22 cellular contexts compared by ENCODE assay signal in the genomic region with DNA sequence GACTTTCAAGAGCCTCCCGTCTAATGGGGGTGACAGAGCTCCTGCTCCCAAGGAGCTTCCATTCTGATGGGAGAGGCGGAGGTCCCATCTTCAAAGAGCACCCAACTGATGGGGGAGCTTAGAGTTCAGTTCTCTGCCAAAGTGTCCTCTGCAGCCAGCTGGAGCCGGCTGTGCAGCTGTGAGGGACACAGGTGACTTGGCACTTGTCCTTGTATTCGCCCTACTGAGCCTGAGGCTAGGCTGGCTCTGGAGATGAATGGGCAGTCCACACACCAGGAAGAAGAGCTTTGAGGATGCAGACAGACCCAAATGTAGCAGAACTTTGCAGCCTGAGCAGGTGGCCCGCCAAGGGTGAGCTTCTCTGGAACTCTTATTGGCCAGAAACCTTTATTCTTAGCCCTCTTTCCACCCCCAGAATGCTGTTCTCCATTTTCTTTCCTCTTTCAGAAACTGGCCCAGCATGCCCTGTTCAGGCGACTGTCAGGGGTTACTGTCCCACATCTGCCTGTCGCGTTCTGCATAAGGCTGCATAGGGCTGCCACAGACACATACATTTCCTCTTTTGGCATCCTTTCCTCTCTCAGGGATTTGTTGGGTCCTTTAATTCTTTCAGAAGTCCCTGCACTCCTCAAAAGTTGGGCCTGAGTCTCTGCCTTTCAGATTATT.
DNase-seq lines count a peak whose midpoint lies in the region; ATAC-seq lines count a peak whose summit lies in the region.
"Had no signal": no experiment of that assay in that cellular context is flagged by ENCODE, and none has a peak within 500 bp of the region (broad histone marks: within the 10 kb centered on the region; RNA-seq: fewer than 3 reads in every experiment).

No MANE protein-coding gene starts in this region.

- H3K27me3 Mint-ChIP-seq in activated T-cell treated with anti-CD3 and anti-CD28 coated beads, Interleukin-2, amount 50 U/mL, for 4 hours (ENCODE audit: low read depth): peaks cover 5% of the 10 kb centered on the region

- no peaks in the 10 kb centered on the region for H3K9me3 ChIP-seq in BLaER1 treated with 17β-estradiol and CSF1 and Interleukin-3, amounts not matched to agents 10 nM and 100 nM (replicated peaks in 1 of 11)
- H3K9me3 ChIP-seq in Karpas-422 (ENCODE audit: low read length): no peaks in the 10 kb centered on the region
- H3K9me3 ChIP-seq: Peyer's patch, SK-N-SH, testis had no signal

- H3K9me3 Mint-ChIP-seq in activated T-cell treated with anti-CD3 and anti-CD28 coated beads, Interleukin-2, amount 50 U/mL, for 4 hours: no peaks in the 10 kb centered on the region
- H3K9me3 Mint-ChIP-seq: endodermal cell; mesothelial cell of epicardium; natural killer cell treated with Interleukin-12 subunit alpha and Interleukin-12 subunit beta and Interleukin-15 and Interleukin-18, amount 100 ng/mL, for 72 hours; stimulated activated effector memory CD8-positive, alpha-beta T cell treated with anti-CD3 and anti-CD28 coated beads, Interleukin-12 subunit alpha, Interleukin-12 subunit beta, amount 100 ng/mL, for 72 hours; T-helper 2 cell treated with Interferon-gamma antibody and Interleukin-4, amounts not matched to agents 5 μg/mL and 100 μg/mL, for 36 hours had no signal

- no peaks in the 10 kb centered on the region for H3K36me3 ChIP-seq in BLaER1 treated with 17β-estradiol and CSF1 and Interleukin-3, amounts not matched to agents 10 nM and 100 nM
- no peaks in the 10 kb centered on the region for H3K36me3 ChIP-seq in Karpas-422 (ENCODE audit: insufficient read depth, low read length)
- H3K36me3 ChIP-seq: Peyer's patch had no signal

- DNase-seq in Karpas-422 (no peak), NCI-H510A (lab: John Stamatoyannopoulos, UW) (peak; percentile 27), mucosa of gallbladder (ENCODE audit: low spot score) (peak; percentile 57), Ammon's horn (ENCODE audit: low spot score) (no peak), NCI-H2227 treated with DMSO at 0.1 percent for 48 hours (lab: John Stamatoyannopoulos, UW) (no peak)
- DNase-seq in activated T-cell treated with anti-CD3 and anti-CD28 coated beads, Interleukin-2, amount 50 U/mL, for 4 hours: no peak
- no peak for DNase-seq in activated CD8-positive, alpha-beta memory T cell treated with anti-CD3 and anti-CD28 coated beads, Interleukin-2, amount 50 U/mL, for 48 hours
- DNase-seq: activated CD4-positive, alpha-beta T cell treated with anti-CD3 and anti-CD28 coated beads, Interleukin-2, amount 50 U/mL, for 4 hours; activated gamma-delta T cell treated with Interleukin-2 at 50 U/mL for 16 hours; CD8-positive, alpha-beta memory T cell; kidney glomerular epithelial cell; NCI-H2081 treated with DMSO at 0.1 percent for 48 hours; Peyer's patch; testis had no signal

- H2AFZ ChIP-seq in Karpas-422 (ENCODE audit: low read length): no peak overlapping the region

- no peak for ATAC-seq in activated T-cell treated with anti-CD3 and anti-CD28 coated beads, Interleukin-2, amount 50 U/mL, for 4 hours
- ATAC-seq: natural killer cell treated with Interleukin-12 subunit alpha and Interleukin-12 subunit beta and Interleukin-15 and Interleukin-18, amount 100 ng/mL, for 72 hours; stimulated activated effector memory CD8-positive, alpha-beta T cell treated with anti-CD3 and anti-CD28 coated beads, Interleukin-12 subunit alpha, Interleukin-12 subunit beta, amount 100 ng/mL, for 72 hours had no signal

- H3K4me2 ChIP-seq in BLaER1 treated with 17β-estradiol and CSF1 and Interleukin-3, amounts not matched to agents 10 nM and 100 nM: peak overlapping the region; percentile 35 to 96 (median 72)
- peak overlapping the region; percentile 17 for H3K4me2 ChIP-seq in Karpas-422 (ENCODE audit: low read depth, low read length, poor library complexity, severe bottlenecking)
- H3K4me2 ChIP-seq: SK-N-SH had no signal

- H3K4me3 ChIP-seq in BLaER1 treated with 17β-estradiol and CSF1 and Interleukin-3, amounts not matched to agents 10 nM and 100 nM: peak overlapping the region in 2 of 10 experiments; percentile 16 to 32; a peak in 3 of 20 replicates
- H3K4me3 ChIP-seq in Karpas-422 (ENCODE audit: low read length): peak overlapping the region; percentile 13; the same call in 1 of the 2 replicates
- H3K4me3 ChIP-seq: coronary artery, Peyer's patch, testis had no signal

- H3K27me3 ChIP-seq in BLaER1 treated with 17β-estradiol and CSF1 and Interleukin-3, amounts not matched to agents 10 nM and 100 nM: no peaks in the 10 kb centered on the region
- H3K27me3 ChIP-seq in Karpas-422 (ENCODE audit: low read length): no peaks in the 10 kb centered on the region
- H3K27me3 ChIP-seq: Peyer's patch, testis had no signal

- H3K9ac ChIP-seq in BLaER1 treated with 17β-estradiol and CSF1 and Interleukin-3, amounts not matched to agents 10 nM and 100 nM: peak overlapping the region in 2 of 11 experiments; percentile 24 to 38; a peak in 2 of 22 replicates
- H3K9ac ChIP-seq in Karpas-422 (ENCODE audit: low read length): peak overlapping the region; percentile 14; the same call in 1 of the 2 replicates
- H3K9ac ChIP-seq: SK-N-SH had no signal

- H3K36me3 Mint-ChIP-seq in activated T-cell treated with anti-CD3 and anti-CD28 coated beads, Interleukin-2, amount 50 U/mL, for 4 hours (ENCODE audit: insufficient read depth): no peaks in the 10 kb centered on the region
- H3K36me3 Mint-ChIP-seq: CD8-positive, alpha-beta memory T cell; mesothelial cell of epicardium; natural killer cell treated with Interleukin-12 subunit alpha and Interleukin-12 subunit beta and Interleukin-15 and Interleukin-18, amount 100 ng/mL, for 72 hours; stimulated activated effector memory CD8-positive, alpha-beta T cell treated with anti-CD3 and anti-CD28 coated beads, Interleukin-12 subunit alpha, Interleukin-12 subunit beta, amount 100 ng/mL, for 72 hours had no signal

- H3K4me1 ChIP-seq in BLaER1 treated with 17β-estradiol and CSF1 and Interleukin-3, amounts not matched to agents 10 nM and 100 nM: peaks cover 14 to 79% (median 72%) of the 10 kb centered on the region in 10 experiments
- peaks cover 42% of the 10 kb centered on the region for H3K4me1 ChIP-seq in Karpas-422 (ENCODE audit: low read length)
- H3K4me1 ChIP-seq: Peyer's patch, testis had no signal

- no peaks in the 10 kb centered on the region for H4K20me1 ChIP-seq in BLaER1 treated with 17β-estradiol and CSF1 and Interleukin-3, amounts not matched to agents 10 nM and 100 nM
- H4K20me1 ChIP-seq in Karpas-422 (ENCODE audit: insufficient read depth, low read depth, low read length): no peaks in the 10 kb centered on the region

- H3K4me3 Mint-ChIP-seq in activated T-cell treated with anti-CD3 and anti-CD28 coated beads, Interleukin-2, amount 50 U/mL, for 4 hours: no peak overlapping the region
- H3K4me3 Mint-ChIP-seq: CD8-positive, alpha-beta memory T cell; endodermal cell; mesothelial cell of epicardium; natural killer cell treated with Interleukin-12 subunit alpha and Interleukin-12 subunit beta and Interleukin-15 and Interleukin-18, amount 100 ng/mL, for 72 hours; stimulated activated effector memory CD8-positive, alpha-beta T cell treated with anti-CD3 and anti-CD28 coated beads, Interleukin-12 subunit alpha, Interleukin-12 subunit beta, amount 100 ng/mL, for 72 hours; T-helper 2 cell treated with Interferon-gamma antibody and Interleukin-4, amounts not matched to agents 5 μg/mL and 100 μg/mL, for 36 hours had no signal

- no peaks in the 10 kb centered on the region for H3K79me2 ChIP-seq in Karpas-422 (ENCODE audit: low read length)

- no peaks in the 10 kb centered on the region for H3K9me2 ChIP-seq in Karpas-422 (replicated peaks; ENCODE audit: insufficient read depth, low read length)
- H3K9me2 ChIP-seq: SK-N-SH had no signal

- H3K4me1 Mint-ChIP-seq in activated T-cell treated with anti-CD3 and anti-CD28 coated beads, Interleukin-2, amount 50 U/mL, for 4 hours (ENCODE audit: low read depth): no peaks in the 10 kb centered on the region
- H3K4me1 Mint-ChIP-seq: CD8-positive, alpha-beta memory T cell; mesothelial cell of epicardium; stimulated activated effector memory CD8-positive, alpha-beta T cell treated with anti-CD3 and anti-CD28 coated beads, Interleukin-12 subunit alpha, Interleukin-12 subunit beta, amount 100 ng/mL, for 72 hours had no signal

- H3K27ac ChIP-seq in BLaER1 treated with 17β-estradiol and CSF1 and Interleukin-3, amounts not matched to agents 10 nM and 100 nM: peak overlapping the region in 8 of 11 experiments; percentile 0 to 54 (median 30); a peak in 12 of 22 replicates
- no peak overlapping the region for H3K27ac ChIP-seq in Karpas-422 (ENCODE audit: low read length)
- H3K27ac ChIP-seq: coronary artery, Peyer's patch, testis had no signal

Comparison
In these comparisons a context has a peak if more than half of its experiments do, and no peak if none do; other contexts are left out.
1. DNase-seq: peak in NCI-H510A (single experiment) and mucosa of gallbladder (single experiment); none in Karpas-422 (single experiment), Ammon's horn (single experiment), activated T-cell treated with anti-CD3 and anti-CD28 coated beads, Interleukin-2, amount 50 U/mL, for 4 hours (single experiment), NCI-H2227 treated with DMSO at 0.1 percent for 48 hours (single experiment) and activated CD8-positive, alpha-beta memory T cell treated with anti-CD3 and anti-CD28 coated beads, Interleukin-2, amount 50 U/mL, for 48 hours (single experiment).